ENCODE assay signal across 8 cellular contexts in the genomic region with DNA sequence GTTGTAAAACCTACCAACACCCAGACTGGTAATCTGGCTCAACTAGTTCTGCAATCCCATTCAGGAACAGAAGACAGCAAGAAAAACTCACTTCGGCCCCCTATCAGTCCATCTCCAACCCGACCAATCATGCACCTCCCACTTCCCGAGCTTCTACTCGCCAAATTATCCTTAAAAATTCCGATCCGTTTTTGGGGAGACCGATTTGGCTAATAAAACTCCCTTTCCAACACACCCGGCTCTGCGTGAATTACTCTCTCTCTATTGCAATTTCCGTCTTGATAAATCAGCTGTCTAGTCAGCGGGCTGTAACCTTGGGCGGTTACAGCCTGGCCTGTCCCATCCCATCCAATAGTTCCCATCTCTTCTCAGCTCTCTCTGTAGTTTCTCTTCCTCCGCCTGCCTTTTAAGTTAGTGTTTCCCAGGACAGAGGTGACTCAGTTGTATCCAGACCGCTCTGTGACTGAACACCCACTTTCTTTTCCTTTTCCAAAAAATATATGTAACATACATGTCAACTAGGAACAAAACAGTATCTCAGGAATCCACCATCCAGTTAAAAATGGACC. TPM values are rescaled to one million over a fixed set of nuclear protein-coding genes. Genes with fewer than 3 reads are reported as not detected.
A peak's percentile ranks its signal among the peaks of the same experiment; 100 is the strongest.
DNase-seq lines count a peak whose midpoint lies in the region; ATAC-seq, FAIRE-seq and TF ChIP-seq lines count a peak whose summit lies in the region.

No MANE protein-coding gene starts in this region.

- H3K9me3 ChIP-seq in kidney (ENCODE audit: control insufficient read depth in 1 of 2, low read length in 2 of 2), result no peaks in the 10 kb centered on the region

- H3K9ac ChIP-seq in kidney (ENCODE audit: low read length in 2 of 2), result peak overlapping the region; percentile 96 to 97

- H3K4me3 ChIP-seq in bronchial epithelial cell (ENCODE audit: low read depth, low read length) (peak overlapping the region; percentile 73), kidney (ENCODE audit: low read length in 2 of 2) (peak overlapping the region; percentile 89)

- peaks cover 10 to 18% of the 10 kb centered on the region in 2 donors for H3K4me1 ChIP-seq in kidney (ENCODE audit: control insufficient read depth in 1 of 2, insufficient read depth in 1 of 2, low read depth in 1 of 2, low read length in 2 of 2)

- FAIRE-seq in bronchial epithelial cell (lab: Jason Lieb, UNC) (no peak), kidney (lab: Jason Lieb, UNC) (no peak)

- ATAC-seq in HG03039 (IDR thresholded peaks at IDR 0.05; ENCODE audit: unreplicated experiment), result peak; percentile 5

- H3K36me3 ChIP-seq in bronchial epithelial cell (ENCODE audit: control insufficient read depth, insufficient read depth, low read length) (peaks cover 6% of the 10 kb centered on the region), kidney (ENCODE audit: control insufficient read depth in 1 of 2, insufficient read depth in 2 of 2, low read length in 2 of 2) (no peaks in the 10 kb centered on the region)

- DNase-seq in A172 (ENCODE audit: low spot score), result peak; percentile 75
- peak; percentile 50 for DNase-seq in GF-D8 (lab: John Stamatoyannopoulos, UW)
- peak; percentile 78 for DNase-seq in OCI-M1 (lab: John Stamatoyannopoulos, UW)
- peak; percentile 76 for DNase-seq in bronchial epithelial cell (ENCODE audit: low read depth)
- no peak for DNase-seq in kidney
- DNase-seq in stimulated activated CD4-positive, alpha-beta T cell treated with anti-CD3 and anti-CD28 coated beads, Interleukin-4, amount 100 ng/mL, for 1 hour, result peak; percentile 9
- no peak for DNase-seq in NCI-H1930 (lab: John Stamatoyannopoulos, UW)

- H3K27ac ChIP-seq in kidney (ENCODE audit: low read depth in 2 of 2, low read length in 2 of 2), result peak overlapping the region; percentile 90 to 91

- TF ChIP-seq CTCF in bronchial epithelial cell (IDR thresholded peaks at IDR 0.05; ENCODE audit: insufficient read depth, low read length, severe bottlenecking) (no peak), kidney (IDR thresholded peaks at IDR 0.05; ENCODE audit: borderline replicate concordance, extremely low read depth, insufficient read depth) (no peak)

- intact Hi-C loops in kidney (cut with DNase I), result no loop called here

- no peaks in the 10 kb centered on the region for H3K27me3 ChIP-seq in bronchial epithelial cell (ENCODE audit: control insufficient read depth, insufficient read depth, low read length)

RNA-seq across cellular contexts. Expression of gene ACAD9, which starts 0.8 kb away (rescaled TPM):
- 67.2 and 73.8 TPM in 2 replicates for total RNA-seq in A172 (2014; rRNA removed; shearing (Covaris generic))
- 23.7 and 24.7 TPM in 2 replicates for total RNA-seq in bronchial epithelial cell
- total RNA-seq in kidney, result 50.2 TPM
- 36.2 TPM for polyA plus RNA-seq in kidney (ENCODE audit: insufficient read depth, low read depth, low replicate concordance)

Comparison
In these comparisons a context has a peak if more than half of its experiments do, and no peak if none do; other contexts are left out.
1. DNase-seq: peak in A172 (single experiment), GF-D8 (single experiment), OCI-M1 (single experiment), bronchial epithelial cell (single experiment) and stimulated activated CD4-positive, alpha-beta T cell treated with anti-CD3 and anti-CD28 coated beads, Interleukin-4, amount 100 ng/mL, for 1 hour (single experiment); none in kidney (single experiment) and NCI-H1930 (0 of 2).